ENCODE assay signal across 8 cellular contexts in genomic region chr10:114526497-114527238, GRCh38.
DNase-seq lines count a peak whose midpoint lies in the region; ATAC-seq and TF ChIP-seq lines count a peak whose summit lies in the region.

No MANE protein-coding gene starts in this region.

- no peak overlapping the region for H2AFZ ChIP-seq in OCI-LY1 (ENCODE audit: low read length)

- CTCF ChIA-PET in CD8-positive, alpha-beta memory T cell (lab: Charles Lee): interaction anchor here (0.7 to 4.2 kb wide), 10 partner anchors 12 to 295 kb away, joined by 3 to 85 read pairs (median 5); partner anchors contain the start of gene FHIP2A

- no peaks in the 10 kb centered on the region for H3K9me3 Mint-ChIP-seq in CD8-positive, alpha-beta memory T cell
- no peaks in the 10 kb centered on the region for H3K9me3 Mint-ChIP-seq in neural crest cell

- H3K4me1 Mint-ChIP-seq in CD8-positive, alpha-beta memory T cell: peaks cover 53 to 63% (median 61%) of the 10 kb centered on the region in 3 donors
- H3K4me1 Mint-ChIP-seq in neural crest cell: peaks cover 41% of the 10 kb centered on the region

- H3K36me3 Mint-ChIP-seq in CD8-positive, alpha-beta memory T cell: peaks cover 0 to 36% (median 0%) of the 10 kb centered on the region in 3 donors
- no peaks in the 10 kb centered on the region for H3K36me3 Mint-ChIP-seq in neural crest cell (ENCODE audit: low read depth)

- H3K27me3 Mint-ChIP-seq in CD8-positive, alpha-beta memory T cell: peaks cover 0 to 4% of the 10 kb centered on the region in 2 donors
- peaks cover 2% of the 10 kb centered on the region for H3K27me3 Mint-ChIP-seq in neural crest cell (ENCODE audit: low read depth)

- H3K4me2 ChIP-seq in OCI-LY1 (ENCODE audit: low read length): peak overlapping the region; percentile 73

- TF ChIP-seq CTCF in HL-60 (IDR thresholded peaks at IDR 0.05; ENCODE audit: insufficient read depth, low read length) (no peak), OCI-LY1 (IDR thresholded peaks at IDR 0.05; ENCODE audit: low read length) (no peak), fibroblast of pulmonary artery (IDR thresholded peaks at IDR 0.05; ENCODE audit: low read length, missing control alignments) (no peak), neural crest cell (conservative IDR thresholded peaks at IDR 0.05) (no peak), stomach (IDR thresholded peaks at IDR 0.05) (no peak)

- no peaks in the 10 kb centered on the region for H3K27me3 ChIP-seq in CD8-positive, alpha-beta memory T cell (ENCODE audit: insufficient read depth, low read length, poor library complexity, severe bottlenecking)
- H3K27me3 ChIP-seq in HL-60 (ENCODE audit: insufficient read depth, poor library complexity, severe bottlenecking) (no peaks in the 10 kb centered on the region), OCI-LY1 (ENCODE audit: insufficient read depth, low read length) (no peaks in the 10 kb centered on the region), stomach (no peaks in the 10 kb centered on the region)

- peak overlapping the region; percentile 91 to 96 (median 92) for H3K4me3 Mint-ChIP-seq in CD8-positive, alpha-beta memory T cell
- peak overlapping the region; percentile 93 for H3K4me3 Mint-ChIP-seq in neural crest cell

- H3K4me3 ChIP-seq in CD8-positive, alpha-beta memory T cell (ENCODE audit: low read length): peak overlapping the region; percentile 71
- H3K4me3 ChIP-seq in HL-60 (replicated peaks; ENCODE audit: insufficient read depth, low read length) (peak overlapping the region; percentile 14), OCI-LY1 (ENCODE audit: low read depth, low read length, poor library complexity, severe bottlenecking) (peak overlapping the region; percentile 67), fibroblast of pulmonary artery (replicated peaks; ENCODE audit: low read depth, low read length) (peak overlapping the region; percentile 55), stomach (peak overlapping the region; percentile 41 to 50 (median 44))

- TF ChIP-seq POLR2A in stomach (IDR thresholded peaks at IDR 0.05): peak in 2 of 4 donors; percentile 77 to 96

- no peak for TF ChIP-seq EP300 in stomach (IDR thresholded peaks at IDR 0.05)

- H4K20me1 ChIP-seq in OCI-LY1 (ENCODE audit: insufficient read depth, low read length): no peaks in the 10 kb centered on the region

- H3K27ac ChIP-seq in CD8-positive, alpha-beta memory T cell (ENCODE audit: low read depth, low read length): peak overlapping the region; percentile 82
- H3K27ac ChIP-seq in HL-60 (replicated peaks): peak overlapping the region; percentile 67
- H3K27ac ChIP-seq in OCI-LY1 (ENCODE audit: low read depth, low read length, poor library complexity, severe bottlenecking): peak overlapping the region; percentile 96
- peak overlapping the region; percentile 83 to 93 (median 89) for H3K27ac ChIP-seq in stomach

- H3K9me3 ChIP-seq in CD8-positive, alpha-beta memory T cell (ENCODE audit: low read length): no peaks in the 10 kb centered on the region
- no peaks in the 10 kb centered on the region for H3K9me3 ChIP-seq in OCI-LY1 (ENCODE audit: low read length)
- no peaks in the 10 kb centered on the region for H3K9me3 ChIP-seq in stomach

- peak overlapping the region; percentile 73 for H3K9ac ChIP-seq in OCI-LY1 (ENCODE audit: low read length)

- no peaks in the 10 kb centered on the region for H3K9me2 ChIP-seq in OCI-LY1 (ENCODE audit: low read depth, low read length)

- peak; percentile 97 for ATAC-seq in GM19467 (IDR thresholded peaks at IDR 0.05; ENCODE audit: unreplicated experiment)

- POLR2A ChIA-PET in CD8-positive, alpha-beta memory T cell (lab: Charles Lee): interaction anchor here (0.6 to 3.2 kb wide), 9 partner anchors 10 to 544 kb away, joined by 3 to 53 read pairs (median 4); partner anchors contain the start of genes CCDC186, FHIP2A and TRUB1

- peaks cover 56% of the 10 kb centered on the region for H3K4me1 ChIP-seq in CD8-positive, alpha-beta memory T cell (ENCODE audit: insufficient read depth, low read length)
- H3K4me1 ChIP-seq in OCI-LY1 (ENCODE audit: insufficient read depth, low read length, severe bottlenecking) (peaks cover 54% of the 10 kb centered on the region), stomach (peaks cover 26 to 61% (median 43%) of the 10 kb centered on the region in 4 donors)

- WGBS in stomach, 5 donors: 3 to 8% (median 3%) methylated on average over 24 of the region's 24 CpGs

- H3K36me3 ChIP-seq in CD8-positive, alpha-beta memory T cell (ENCODE audit: insufficient read depth, low read length): no peaks in the 10 kb centered on the region
- H3K36me3 ChIP-seq in OCI-LY1 (ENCODE audit: insufficient read depth, low read length) (no peaks in the 10 kb centered on the region; the same call in 1 of the 2 replicates), stomach (no peaks in the 10 kb centered on the region)

- H3K79me2 ChIP-seq in OCI-LY1 (ENCODE audit: insufficient read depth, low read length): peaks cover 29% of the 10 kb centered on the region

- no peaks in the 10 kb centered on the region for H3F3A ChIP-seq in OCI-LY1 (ENCODE audit: insufficient read depth, low read length)

- intact Hi-C loops in stomach (cut with DNase I; ENCODE audit: low total_unique reads): no loop called here

- peak overlapping the region; percentile 95 to 100 (median 98) for H3K27ac Mint-ChIP-seq in CD8-positive, alpha-beta memory T cell
- peak overlapping the region; percentile 95 for H3K27ac Mint-ChIP-seq in neural crest cell (ENCODE audit: unreplicated experiment)

- peak; percentile 78 to 95 (median 93) for DNase-seq in CD8-positive, alpha-beta memory T cell
- peak; percentile 22 to 86 for DNase-seq in HL-60 (ENCODE audit: low read depth in 1 of 2, low spot score in 1 of 2)
- peak; percentile 79 for DNase-seq in activated T-helper 1 cell treated with Interleukin-2 at 50 U/mL for 16 hours (ENCODE audit: low read depth)
- DNase-seq in fibroblast of pulmonary artery (ENCODE audit: low read depth): peak; percentile 90
- DNase-seq in neural crest cell (ENCODE audit: low read depth, low spot score): peak; percentile 56
- DNase-seq in stomach: peak; percentile 90

Comparison
In these comparisons a context has a peak if more than half of its experiments do, and no peak if none do; other contexts are left out.
1. Peak in every context shown above with its lines: DNase-seq, ATAC-seq, H3K4me3 ChIP-seq and H3K27ac ChIP-seq.
2. H3K4me3 ChIP-seq: peak in every context shown above with its lines; median percentile 71 in CD8-positive, alpha-beta memory T cell; 67 in OCI-LY1; 55 in fibroblast of pulmonary artery; 44 in stomach; 14 in HL-60.